ENCODE assay signal across 1 cellular context in the genomic region with DNA sequence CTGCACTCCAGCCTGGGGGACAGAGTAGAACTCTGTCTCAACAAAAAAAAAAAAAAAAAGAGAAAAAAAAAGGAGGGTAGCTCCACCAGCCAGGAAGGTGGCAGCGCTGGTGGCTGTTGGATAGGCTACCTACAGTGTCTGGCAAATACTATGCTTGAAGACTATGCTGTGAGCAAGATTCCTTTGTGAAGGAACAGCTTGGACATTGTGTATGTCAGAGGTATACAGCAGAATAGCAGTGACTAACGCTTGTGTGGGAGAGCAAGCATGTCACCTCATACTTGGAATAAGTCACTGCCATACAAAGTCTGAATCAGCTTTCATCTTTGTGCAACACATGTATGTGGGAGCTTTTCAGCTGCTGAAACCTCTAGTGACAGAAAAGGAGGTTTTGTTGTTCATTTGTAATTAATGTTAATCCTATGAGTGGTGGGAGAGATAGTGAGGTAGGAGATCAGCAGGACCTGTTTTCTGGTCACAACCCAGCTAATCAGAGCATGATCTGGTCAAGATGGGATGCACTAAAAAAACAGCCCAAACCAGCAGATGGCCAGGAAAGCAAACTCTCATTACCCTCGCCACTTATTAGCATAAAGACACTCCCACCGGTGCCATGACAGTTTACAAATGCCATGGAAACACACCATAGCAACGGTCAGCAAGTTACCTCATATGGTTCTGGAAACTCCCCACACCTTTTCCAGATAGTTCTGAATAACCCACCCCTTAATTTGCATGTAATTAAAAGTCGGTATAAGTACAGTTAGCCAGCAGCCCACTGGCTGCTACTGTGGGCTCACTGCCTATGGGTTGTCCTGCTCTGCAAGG.
TF ChIP-seq lines count a peak whose summit lies in the region.

No MANE protein-coding gene starts in this region.

TF ChIP-seq in HEK293, 187 proteins besides CTCF, POLR2A, EP300 and RAD21 (continued from another document):
- TF ChIP-seq ZFHX2 (tag by site-specific recombination; conservative IDR thresholded peaks at IDR 0.05): peak; percentile 38
- TF ChIP-seq ZNF561 (tag by site-specific recombination; IDR thresholded peaks at IDR 0.05; ENCODE audit: borderline replicate concordance): 0 out of 2 replicates have a peak, but pooled peaks have one; percentile 56
- TF ChIP-seq PRDM10 (tag by site-specific recombination; IDR thresholded peaks at IDR 0.05): peak; percentile 25; the same call in 1 of the 2 replicates
- TF ChIP-seq SCRT2 (tag by site-specific recombination; IDR thresholded peaks at IDR 0.05): peak; percentile 77
- TF ChIP-seq ZNF626 (tag by site-specific recombination; IDR thresholded peaks at IDR 0.05): no peak
- TF ChIP-seq ZNF155 (tag by site-specific recombination; IDR thresholded peaks at IDR 0.05): no peak
- no peak for TF ChIP-seq SP2 (tag by site-specific recombination; IDR thresholded peaks at IDR 0.05)
- TF ChIP-seq MYNN (tag by site-specific recombination; IDR thresholded peaks at IDR 0.05; ENCODE audit: borderline replicate concordance): peak; percentile 80
- no peak for TF ChIP-seq ZNF776 (tag by site-specific recombination; IDR thresholded peaks at IDR 0.05; ENCODE audit: borderline replicate concordance)
- no peak for TF ChIP-seq ZNF610 (tag by site-specific recombination; IDR thresholded peaks at IDR 0.05; ENCODE audit: borderline replicate concordance)
- TF ChIP-seq KLF9 (tag by site-specific recombination; IDR thresholded peaks at IDR 0.05; ENCODE audit: low read depth): no peak
